24 cellular contexts compared by ENCODE assay signal in the genomic region with DNA sequence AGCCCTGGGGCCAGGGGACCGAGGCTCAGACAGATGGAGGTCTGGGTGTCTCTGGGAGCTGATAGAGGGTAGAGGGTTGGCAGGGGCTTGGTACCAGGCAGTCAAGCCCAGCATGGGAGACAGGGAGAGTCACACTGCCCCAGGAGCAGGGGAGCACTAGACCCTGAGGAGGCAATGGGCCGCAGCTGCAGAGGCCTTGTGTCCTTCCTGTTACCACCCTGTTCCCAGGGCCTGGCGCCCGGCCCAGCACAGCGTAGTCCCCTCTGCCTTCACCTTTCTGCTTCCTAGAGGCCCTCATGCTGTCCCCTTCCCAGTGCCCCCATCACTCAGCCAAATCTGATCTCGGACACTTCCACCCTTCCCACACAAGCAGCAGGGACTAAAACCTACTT. TPM values are rescaled to one million over a fixed set of nuclear protein-coding genes. Genes with fewer than 3 reads are reported as not detected.
A peak's percentile ranks its signal among the peaks of the same experiment; 100 is the strongest.
DNase-seq lines count a peak whose midpoint lies in the region; ATAC-seq and FAIRE-seq lines count a peak whose summit lies in the region.
"Had no signal": no experiment of that assay in that cellular context is flagged by ENCODE, and none has a peak within 500 bp of the region (broad histone marks: within the 10 kb centered on the region; RNA-seq: fewer than 3 reads in every experiment).

No MANE protein-coding gene starts in this region.

- peaks cover 2% of the 10 kb centered on the region for H3K79me1 ChIP-seq in trophoblast cell (ENCODE audit: low read length)

- no peak overlapping the region for H2BK12ac ChIP-seq in trophoblast cell (ENCODE audit: low read length)

- ATAC-seq in GM18909 (IDR thresholded peaks at IDR 0.05; ENCODE audit: poor library complexity, unreplicated experiment), result peak; percentile 16
- no peak for ATAC-seq in activated naive CD8-positive, alpha-beta T cell treated with anti-CD3 and anti-CD28 coated beads, Interleukin-2, amount 50 U/mL, for 24 hours
- no peak for ATAC-seq in GM21381 (IDR thresholded peaks at IDR 0.05; ENCODE audit: unreplicated experiment)
- ATAC-seq: A549 had no signal

- no peaks in the 10 kb centered on the region for H3K27me3 Mint-ChIP-seq in activated CD4-positive, alpha-beta T cell treated with anti-CD3 and anti-CD28 coated beads, Interleukin-2, amount 10 ng/mL, durations not matched to agents 24 days and 14 days
- no peaks in the 10 kb centered on the region for H3K27me3 Mint-ChIP-seq in activated naive CD8-positive, alpha-beta T cell treated with anti-CD3 and anti-CD28 coated beads, Interleukin-2, amount 50 U/mL, for 24 hours
- H3K27me3 Mint-ChIP-seq: CD4-positive, CD25-positive, alpha-beta regulatory T cell; type B pancreatic cell had no signal

- H4K8ac ChIP-seq in trophoblast cell (ENCODE audit: low read depth, low read length), result no peak overlapping the region

- peak overlapping the region; percentile 46 for H3K27ac Mint-ChIP-seq in activated CD4-positive, alpha-beta T cell treated with anti-CD3 and anti-CD28 coated beads, Interleukin-2, amount 10 ng/mL, durations not matched to agents 24 days and 14 days
- H3K27ac Mint-ChIP-seq in activated naive CD8-positive, alpha-beta T cell treated with anti-CD3 and anti-CD28 coated beads, Interleukin-2, amount 50 U/mL, for 24 hours, result peak overlapping the region; percentile 8
- H3K27ac Mint-ChIP-seq: type B pancreatic cell had no signal

- no peak overlapping the region for H3K9ac ChIP-seq in trophoblast cell (ENCODE audit: low read length)

- H3K79me2 ChIP-seq in trophoblast cell (ENCODE audit: control insufficient read depth, insufficient read depth, low read length, poor library complexity), result no peaks in the 10 kb centered on the region

- H3K4me1 ChIP-seq in trophoblast cell (ENCODE audit: control insufficient read depth in 1 of 2, insufficient read depth in 2 of 2, low read length in 2 of 2) (peaks cover 3 to 6% of the 10 kb centered on the region in 2 experiments), SJCRH30 (peaks cover 12% of the 10 kb centered on the region)

- no peak overlapping the region for H2BK5ac ChIP-seq in trophoblast cell (ENCODE audit: low read depth, low read length, poor library complexity)

- no peak overlapping the region for H3K4ac ChIP-seq in trophoblast cell (ENCODE audit: low read depth, low read length)

- H3K4me3 ChIP-seq in trophoblast cell (ENCODE audit: low read depth, low read length) (no peak overlapping the region), SJCRH30 (no peak overlapping the region)
- H3K4me3 ChIP-seq: A549, adrenal gland, skin epidermis had no signal

- H3K4me3 Mint-ChIP-seq in activated CD4-positive, alpha-beta T cell treated with anti-CD3 and anti-CD28 coated beads, Interleukin-2, amount 10 ng/mL, durations not matched to agents 24 days and 14 days, result no peak overlapping the region
- H3K4me3 Mint-ChIP-seq in activated naive CD8-positive, alpha-beta T cell treated with anti-CD3 and anti-CD28 coated beads, Interleukin-2, amount 50 U/mL, for 24 hours, result no peak overlapping the region
- H3K4me3 Mint-ChIP-seq: CD4-positive, CD25-positive, alpha-beta regulatory T cell; type B pancreatic cell had no signal

- H2AK5ac ChIP-seq in trophoblast cell (ENCODE audit: low read length), result no peak overlapping the region

- FAIRE-seq in HTR-8/SVneo (lab: Jason Lieb, UNC), result no peak
- FAIRE-seq: A549 had no signal

- no peak overlapping the region for H3K18ac ChIP-seq in trophoblast cell (ENCODE audit: low read length)

- no peak overlapping the region for H2AFZ ChIP-seq in trophoblast cell (ENCODE audit: insufficient read depth, low read length, poor library complexity)

- no peaks in the 10 kb centered on the region for H3K27me3 ChIP-seq in trophoblast cell (ENCODE audit: insufficient read depth, low read length)
- H3K27me3 ChIP-seq in SJCRH30, result no peaks in the 10 kb centered on the region
- H3K27me3 ChIP-seq: adrenal gland had no signal

- no peak overlapping the region for H4K12ac ChIP-seq in trophoblast cell (ENCODE audit: low read depth, low read length)

- no peaks in the 10 kb centered on the region for H3K36me3 ChIP-seq in trophoblast cell (ENCODE audit: control insufficient read depth in 1 of 2, insufficient read depth in 2 of 2, low read length in 2 of 2)
- H3K36me3 ChIP-seq in SJCRH30, result no peaks in the 10 kb centered on the region
- H3K36me3 ChIP-seq: adrenal gland had no signal

- H3K9me3 Mint-ChIP-seq in activated CD4-positive, alpha-beta T cell treated with anti-CD3 and anti-CD28 coated beads, Interleukin-2, amount 10 ng/mL, durations not matched to agents 24 days and 14 days, result no peaks in the 10 kb centered on the region
- no peaks in the 10 kb centered on the region for H3K9me3 Mint-ChIP-seq in activated naive CD8-positive, alpha-beta T cell treated with anti-CD3 and anti-CD28 coated beads, Interleukin-2, amount 50 U/mL, for 24 hours
- H3K9me3 Mint-ChIP-seq: CD4-positive, CD25-positive, alpha-beta regulatory T cell; type B pancreatic cell had no signal

- H3K9me3 ChIP-seq in trophoblast cell (ENCODE audit: insufficient read depth, low read depth, low read length), result no peaks in the 10 kb centered on the region
- no peaks in the 10 kb centered on the region for H3K9me3 ChIP-seq in SJCRH30 (replicated peaks)
- H3K9me3 ChIP-seq: A549, adrenal gland had no signal

- H3K23ac ChIP-seq in trophoblast cell (ENCODE audit: low read length), result no peak overlapping the region

- H4K91ac ChIP-seq in trophoblast cell (ENCODE audit: low read depth, low read length), result peak overlapping the region; percentile 57

- peaks cover 26% of the 10 kb centered on the region for H3K4me1 Mint-ChIP-seq in activated CD4-positive, alpha-beta T cell treated with anti-CD3 and anti-CD28 coated beads, Interleukin-2, amount 10 ng/mL, durations not matched to agents 24 days and 14 days
- peaks cover 13% of the 10 kb centered on the region for H3K4me1 Mint-ChIP-seq in activated naive CD8-positive, alpha-beta T cell treated with anti-CD3 and anti-CD28 coated beads, Interleukin-2, amount 50 U/mL, for 24 hours

- no peaks in the 10 kb centered on the region for H3K36me3 Mint-ChIP-seq in activated CD4-positive, alpha-beta T cell treated with anti-CD3 and anti-CD28 coated beads, Interleukin-2, amount 10 ng/mL, durations not matched to agents 24 days and 14 days (ENCODE audit: low read depth)
- no peaks in the 10 kb centered on the region for H3K36me3 Mint-ChIP-seq in activated naive CD8-positive, alpha-beta T cell treated with anti-CD3 and anti-CD28 coated beads, Interleukin-2, amount 50 U/mL, for 24 hours (ENCODE audit: low read depth)
- H3K36me3 Mint-ChIP-seq: CD4-positive, CD25-positive, alpha-beta regulatory T cell; type B pancreatic cell had no signal

- intact Hi-C loops in activated CD4-positive, alpha-beta T cell treated with anti-CD3 and anti-CD28 coated beads, Interleukin-2, amount 10 ng/mL, durations not matched to agents 24 days and 14 days (cut with micrococcal nuclease), result no loop called here

- H3K27ac ChIP-seq in trophoblast cell (ENCODE audit: low read depth, low read length) (no peak overlapping the region), SJCRH30 (no peak overlapping the region)
- H3K27ac ChIP-seq: A549, adrenal gland had no signal

- H3K4me2 ChIP-seq in trophoblast cell (ENCODE audit: low read length), result no peak overlapping the region
- H3K4me2 ChIP-seq: A549 had no signal

- H2BK120ac ChIP-seq in trophoblast cell (ENCODE audit: insufficient read depth, low read length, poor library complexity), result no peak overlapping the region

- H3K14ac ChIP-seq in trophoblast cell (ENCODE audit: low read length), result no peak overlapping the region

- DNase-seq in activated CD4-positive, alpha-beta T cell treated with anti-CD3 and anti-CD28 coated beads, Interleukin-2, amount 10 ng/mL, durations not matched to agents 24 days and 14 days, result no peak
- no peak for DNase-seq in activated CD4-positive, alpha-beta T cell treated with anti-CD3 and anti-CD28 coated beads, Interleukin-2, amount 50 U/mL, for 4 hours
- no peak for DNase-seq in activated naive CD8-positive, alpha-beta T cell treated with anti-CD3 and anti-CD28 coated beads, Interleukin-2, amount 50 U/mL, for 24 hours
- DNase-seq in trophoblast cell (no peak), SJCRH30 (no peak), HTR-8/SVneo (ENCODE audit: insufficient read length, low spot score) (no peak)
- DNase-seq: activated CD4-positive, alpha-beta T cell treated with anti-CD3 and anti-CD28 coated beads for 1 hour; activated T-cell treated with anti-CD3 and anti-CD28 coated beads, Interleukin-2, amount 50 U/mL, for 1 hour; cerebellar nuclear complex; GOT3; hypothalamus; NCI-H1694; NCI-H345; T-helper 9 cell had no signal

- WGBS in trophoblast cell (ENCODE audit: extremely low coverage, insufficient coverage, insufficient read length), result no CpG with 5 or more reads among the region's 6 CpGs

RNA-seq across cellular contexts. Expression of gene TBC1D2B, which starts 6.8 kb away (rescaled TPM):
- 56.8 and 62.3 TPM in 2 replicates for total RNA-seq in activated CD4-positive, alpha-beta T cell treated with anti-CD3 and anti-CD28 coated beads, Interleukin-2, amount 10 ng/mL, durations not matched to agents 24 days and 14 days
- polyA plus RNA-seq in trophoblast cell (2013), result 16.7 and 16.9 TPM in 2 replicates
- total RNA-seq in SJCRH30 (2014; rRNA removed; shearing (Covaris generic)), result 50.7 and 58.2 TPM in 2 replicates

RNA-seq across cellular contexts. Expression of gene SH2D7, which starts 8.0 kb away (rescaled TPM):
- total RNA-seq in activated CD4-positive, alpha-beta T cell treated with anti-CD3 and anti-CD28 coated beads, Interleukin-2, amount 10 ng/mL, durations not matched to agents 24 days and 14 days, result not detected in 2 replicates
- 0.14 and 0.19 TPM in 2 replicates for polyA plus RNA-seq in trophoblast cell (2013)
- 0.08 and 0.36 TPM in 2 replicates for total RNA-seq in SJCRH30 (2014; rRNA removed; shearing (Covaris generic))
- total RNA-seq: adrenal gland; CD4-positive, CD25-positive, alpha-beta regulatory T cell; Daoy; kidney epithelial cell; osteoblast had no signal
- polyA plus RNA-seq: A549, adrenal gland had no signal

RNA-seq across cellular contexts. Expression of gene CIB2, which starts 46.9 kb away (rescaled TPM):
- total RNA-seq in activated CD4-positive, alpha-beta T cell treated with anti-CD3 and anti-CD28 coated beads, Interleukin-2, amount 10 ng/mL, durations not matched to agents 24 days and 14 days, result 1.2 and 1.5 TPM in 2 replicates
- polyA plus RNA-seq in trophoblast cell (2013), result 16.6 and 16.7 TPM in 2 replicates
- total RNA-seq in SJCRH30 (2014; rRNA removed; shearing (Covaris generic)), result 0.59 and 2.8 TPM in 2 replicates
